In genomic region chr22:47180796-47181195, GRCh38 we compare ENCODE assay signal across 30 cellular contexts.
"Had no signal": no experiment of that assay in that cellular context is flagged by ENCODE, and none has a peak within 500 bp of the region (broad histone marks: within the 10 kb centered on the region; RNA-seq: fewer than 3 reads in every experiment).

No MANE protein-coding gene starts in this region.

- H3K27ac Mint-ChIP-seq: activated B cell treated with CpG ODN at 0.5 μM for 24 hours; activated CD4-positive, alpha-beta memory T cell treated with anti-CD3 and anti-CD28 coated beads for 36 hours; activated CD8-positive, alpha-beta memory T cell treated with anti-CD3 and anti-CD28 coated beads, Interleukin-2, amount 10 ng/mL, durations not matched to agents 7 days and 5 days; activated naive CD8-positive, alpha-beta T cell treated with anti-CD3 and anti-CD28 coated beads for 36 hours had no signal

- H3K27me3 ChIP-seq: brain microvascular endothelial cell, SJSA1 had no signal

- H3K4me3 Mint-ChIP-seq: activated B cell treated with CpG ODN at 0.5 μM for 24 hours; activated CD4-positive, alpha-beta memory T cell treated with anti-CD3 and anti-CD28 coated beads for 36 hours; activated CD8-positive, alpha-beta memory T cell treated with anti-CD3 and anti-CD28 coated beads, Interleukin-2, amount 10 ng/mL, durations not matched to agents 7 days and 5 days; activated naive CD8-positive, alpha-beta T cell treated with anti-CD3 and anti-CD28 coated beads for 36 hours had no signal

- H3K4me3 ChIP-seq: SJSA1 had no signal

- H3K27me3 Mint-ChIP-seq: activated B cell treated with CpG ODN at 0.5 μM for 24 hours; activated CD4-positive, alpha-beta memory T cell treated with anti-CD3 and anti-CD28 coated beads for 36 hours; activated naive CD8-positive, alpha-beta T cell treated with anti-CD3 and anti-CD28 coated beads for 36 hours had no signal

- H3K36me3 ChIP-seq: brain microvascular endothelial cell, SJSA1 had no signal

- DNase-seq: activated B cell treated with CpG ODN at 0.5 μM for 24 hours; activated CD4-positive, alpha-beta memory T cell treated with anti-CD3 and anti-CD28 coated beads for 36 hours; activated CD4-positive, alpha-beta T cell treated with anti-CD3 and anti-CD28 coated beads for 4 hours; activated CD4-positive, alpha-beta T cell treated with anti-CD3 and anti-CD28 coated beads, Interleukin-2, amount 50 U/mL, for 1 hour; activated CD4-positive, CD25-positive, alpha-beta regulatory T cell treated with anti-CD3 and anti-CD28 coated beads, Interleukin-2, amount 50 U/mL, for 72 hours; activated CD8-positive, alpha-beta memory T cell treated with anti-CD3 and anti-CD28 coated beads for 24 hours; activated CD8-positive, alpha-beta memory T cell treated with anti-CD3 and anti-CD28 coated beads, Interleukin-2, amount 10 ng/mL, durations not matched to agents 7 days and 5 days; activated CD8-positive, alpha-beta memory T cell treated with anti-CD3 and anti-CD28 coated beads, Interleukin-2, amount 50 U/mL, for 48 hours; activated effector memory CD4-positive, alpha-beta T cell treated with Interleukin-2 at 50 U/mL for 16 hours; activated naive CD4-positive, alpha-beta T cell treated with anti-CD3 and anti-CD28 coated beads, Interleukin-2, amount 50 U/mL, for 16 hours; activated naive CD8-positive, alpha-beta T cell treated with anti-CD3 and anti-CD28 coated beads for 36 hours; activated T-cell treated with anti-CD3 and anti-CD28 coated beads, Interleukin-2, amount 50 U/mL, for 48 hours; amniotic stem cell; aorta; brain microvascular endothelial cell; central memory CD4-positive, alpha-beta T cell; Karpas-422; KBM-7; NCI-H1105; NCI-H1417 treated with DMSO at 0.1 percent for 48 hours; NCI-H1694; NCI-H1930; NCI-H2081 treated with DMSO at 0.1 percent for 48 hours; NCI-H345; NCI-H524 treated with DMSO at 0.1 percent for 48 hours; SHP77 treated with DMSO at 0.1 percent for 48 hours; T-helper 1 cell; T-helper 2 cell; T-helper 9 cell had no signal

- H3K4me1 Mint-ChIP-seq: activated B cell treated with CpG ODN at 0.5 μM for 24 hours; activated CD8-positive, alpha-beta memory T cell treated with anti-CD3 and anti-CD28 coated beads, Interleukin-2, amount 10 ng/mL, durations not matched to agents 7 days and 5 days; activated naive CD8-positive, alpha-beta T cell treated with anti-CD3 and anti-CD28 coated beads for 36 hours had no signal
